ENCODE assay signal across 9 cellular contexts in the genomic region with DNA sequence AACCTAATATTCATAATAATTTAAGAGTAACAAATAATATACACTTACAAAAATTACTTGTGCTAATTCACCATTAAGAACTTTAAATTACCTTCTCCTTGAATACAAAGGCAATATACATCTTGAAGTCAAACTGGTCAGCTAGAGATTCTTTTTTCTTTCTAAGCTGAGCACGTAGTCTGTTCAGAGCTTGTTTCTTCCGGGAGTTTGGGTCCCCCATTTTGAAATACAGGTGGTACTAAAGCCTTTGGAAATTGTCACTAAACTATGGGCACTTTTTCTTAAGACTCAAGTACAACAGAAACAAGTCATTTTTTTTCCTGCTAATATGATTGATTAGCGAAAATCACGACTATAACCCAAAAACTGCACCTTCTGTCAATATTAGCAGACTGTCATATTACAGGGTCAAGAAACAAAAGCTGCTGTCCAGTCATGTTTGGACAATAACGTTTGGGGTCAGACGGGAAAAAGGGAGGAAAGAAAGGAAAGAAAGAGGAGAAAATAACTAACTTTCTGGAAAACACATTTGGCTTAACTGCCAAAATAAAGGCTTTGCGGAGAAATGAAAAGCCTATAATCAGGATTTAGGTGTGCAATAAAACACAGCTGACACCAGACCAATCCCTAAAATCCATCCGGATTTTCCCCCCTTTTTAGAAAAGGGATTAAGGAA. TPM values are rescaled to one million over a fixed set of nuclear protein-coding genes. Genes with fewer than 3 reads are reported as not detected.
DNase-seq lines count a peak whose midpoint lies in the region; ATAC-seq, FAIRE-seq and TF ChIP-seq lines count a peak whose summit lies in the region.
"Had no signal": no experiment of that assay in that cellular context is flagged by ENCODE, and none has a peak within 500 bp of the region (broad histone marks: within the 10 kb centered on the region; RNA-seq: fewer than 3 reads in every experiment).

No MANE protein-coding gene starts in this region.

- H3K9me3 ChIP-seq in K562 (replicated peaks; ENCODE audit: control insufficient read depth, insufficient read depth, low read depth, low read length) (no peaks in the 10 kb centered on the region; the same call in 1 of the 2 replicates), mesenchymal stem cell (ENCODE audit: control insufficient read depth, low read length) (no peaks in the 10 kb centered on the region)

- H3K27ac ChIP-seq in K562 (ENCODE audit: extremely low read depth, low read depth, low read length), result peak overlapping the region; percentile 97
- peak overlapping the region; percentile 22 for H3K27ac ChIP-seq in mesenchymal stem cell (ENCODE audit: low read length, poor library complexity, severe bottlenecking)

- no peak overlapping the region for H3K14ac ChIP-seq in mesenchymal stem cell (ENCODE audit: low read length in 2 of 2)

- no peak overlapping the region for H2BK15ac ChIP-seq in mesenchymal stem cell (ENCODE audit: low read depth, poor library complexity, severe bottlenecking)

- no peak overlapping the region for H2AFZ ChIP-seq in K562 (ENCODE audit: low read depth, low read length)
- no peak overlapping the region for H2AFZ ChIP-seq in mesenchymal stem cell (ENCODE audit: low read depth, low read length)

- no peak overlapping the region for H2BK5ac ChIP-seq in mesenchymal stem cell (ENCODE audit: low read depth, low read length, poor library complexity, severe bottlenecking)

- no peak overlapping the region for H3K23ac ChIP-seq in mesenchymal stem cell (ENCODE audit: low read length in 2 of 2)

- TF ChIP-seq EP300 in K562 (IDR thresholded peaks at IDR 0.05; ENCODE audit: low read length), result no peak

- peaks cover 60% of the 10 kb centered on the region for H3K4me1 Mint-ChIP-seq in stimulated activated naive CD8-positive, alpha-beta T cell treated with anti-CD3 and anti-CD28 coated beads, Interleukin-15, Interleukin-2, amounts not matched to agents 100 ng/mL and 50 ng/mL, for 24 hours (ENCODE audit: low read depth)

- no peak for TF ChIP-seq RAD21 in K562 (CRISPR knock-in tag; conservative IDR thresholded peaks at IDR 0.05 in 1 of 2, IDR thresholded peaks at IDR 0.05 in 1 of 2)

- peaks cover 28% of the 10 kb centered on the region for H4K20me1 ChIP-seq in K562 (replicated peaks; ENCODE audit: control insufficient read depth, insufficient read depth, low read length)

- no peak overlapping the region for H3K18ac ChIP-seq in mesenchymal stem cell (ENCODE audit: low read depth in 1 of 2, low read length in 2 of 2)

- no TSS peak for BruUV-seq in K562 (replicated peaks; lab: Mats Ljungman, UMichigan)

- no peaks in the 10 kb centered on the region for H3K27me3 Mint-ChIP-seq in stimulated activated naive CD8-positive, alpha-beta T cell treated with anti-CD3 and anti-CD28 coated beads, Interleukin-15, Interleukin-2, amounts not matched to agents 100 ng/mL and 50 ng/mL, for 24 hours

- H3K79me2 ChIP-seq in K562 (ENCODE audit: control insufficient read depth, insufficient read depth, low read length), result peaks cover 70% of the 10 kb centered on the region

- FAIRE-seq in K562 (lab: Jason Lieb, UNC), result no peak
- FAIRE-seq: GM12891 had no signal

- H3K36me3 ChIP-seq in K562 (ENCODE audit: control insufficient read depth, insufficient read depth, low read length) (peaks cover 57% of the 10 kb centered on the region), mesenchymal stem cell (ENCODE audit: control insufficient read depth in 1 of 2, insufficient read depth in 2 of 2, low read depth in 1 of 2, low read length in 2 of 2) (peaks cover 9 to 56% of the 10 kb centered on the region in 2 experiments)

- H3K4me1 ChIP-seq in K562 (replicated peaks in 1 of 2; ENCODE audit: control insufficient read depth in 2 of 2, insufficient read depth in 2 of 2, low read length in 2 of 2), result peaks cover 6 to 17% of the 10 kb centered on the region in 2 experiments; a peak in 3 of 5 replicates
- H3K4me1 ChIP-seq in mesenchymal stem cell (ENCODE audit: control insufficient read depth, insufficient read depth, low read depth, low read length), result peaks cover 6% of the 10 kb centered on the region

- H3K4me2 ChIP-seq in K562 (ENCODE audit: insufficient read depth, low read length), result peak overlapping the region; percentile 93
- peak overlapping the region; percentile 76 for H3K4me2 ChIP-seq in mesenchymal stem cell (ENCODE audit: low read length, poor library complexity, severe bottlenecking)

- no peak for ATAC-seq in stimulated activated naive CD8-positive, alpha-beta T cell treated with anti-CD3 and anti-CD28 coated beads, Interleukin-15, Interleukin-2, amounts not matched to agents 100 U/mL and 50 U/mL, for 24 hours
- ATAC-seq in K562 (no peak), HG03139 (IDR thresholded peaks at IDR 0.05; ENCODE audit: unreplicated experiment) (no peak), GM18505 (IDR thresholded peaks at IDR 0.05; ENCODE audit: unreplicated experiment) (no peak)

- in situ Hi-C loops in K562 (cut with MboI), result no loop called here

- peak overlapping the region; percentile 94 for H3K4me3 ChIP-seq in K562
- peak overlapping the region in 1 of 2 experiments; percentile 97 for H3K4me3 ChIP-seq in mesenchymal stem cell (ENCODE audit: insufficient read depth in 1 of 2, low read depth in 1 of 2, low read length in 2 of 2)

- no peak overlapping the region for H3K4ac ChIP-seq in mesenchymal stem cell (ENCODE audit: low read depth in 1 of 2, low read length in 2 of 2)

- no peaks in the 10 kb centered on the region for H3K79me1 ChIP-seq in mesenchymal stem cell (replicated peaks; ENCODE audit: low read length, poor library complexity, severe bottlenecking)

- CTCF ChIA-PET in K562 (lab: Yijun Ruan, JAX; ENCODE audit: low intra/inter-chr PET ratio), result interaction anchor here (0.6 kb wide), 1 partner anchor 329 kb away, joined by 6 read pairs; no protein-coding TSS in a partner anchor

- 0% methylated on average over 8 of the region's 8 CpGs for WGBS in K562 (ENCODE audit: insufficient coverage, low coverage, missing lambda C conversion rate)
- 34% methylated on average over 4 of the region's 8 CpGs for WGBS in mesenchymal stem cell

- H2BK120ac ChIP-seq in mesenchymal stem cell (ENCODE audit: low read depth, low read length), result no peak overlapping the region

- TF ChIP-seq POLR2A in K562 (conservative IDR thresholded peaks at IDR 0.05), result no peak
- no peak for TF ChIP-seq POLR2A in GM18505 (IDR thresholded peaks at IDR 0.05; ENCODE audit: borderline replicate concordance, extremely low read depth, insufficient read depth, insufficient read length)

- H3K9me1 ChIP-seq in K562 (ENCODE audit: control insufficient read depth, insufficient read depth, low read length), result peaks cover 4% of the 10 kb centered on the region

- H3K9ac ChIP-seq in K562 (ENCODE audit: insufficient read depth in 1 of 2, low read depth in 2 of 2, low read length in 2 of 2) (peak overlapping the region; percentile 89 to 97), mesenchymal stem cell (ENCODE audit: low read length) (peak overlapping the region; percentile 100)

- no peak overlapping the region for H4K91ac ChIP-seq in mesenchymal stem cell (ENCODE audit: low read length)

- no peak for DNase-seq in stimulated activated naive CD8-positive, alpha-beta T cell treated with anti-CD3 and anti-CD28 coated beads, Interleukin-15, Interleukin-2, amounts not matched to agents 100 U/mL and 50 U/mL, for 24 hours
- no peak for DNase-seq in K562 (ENCODE audit: extremely low read depth in 1 of 4, low spot score in 3 of 4)
- no peak for DNase-seq in mesenchymal stem cell
- no peak for DNase-seq in HPDE6-E6E7 (ENCODE audit: extremely low spot score)
- DNase-seq in NCI-H774 (lab: John Stamatoyannopoulos, UW), result no peak

- H3K36me3 Mint-ChIP-seq in stimulated activated naive CD8-positive, alpha-beta T cell treated with anti-CD3 and anti-CD28 coated beads, Interleukin-15, Interleukin-2, amounts not matched to agents 100 ng/mL and 50 ng/mL, for 24 hours (ENCODE audit: low read depth), result peaks cover 68% of the 10 kb centered on the region

- no peak for TF ChIP-seq CTCF in K562 (IDR thresholded peaks at IDR 0.05 in 2 of 3, conservative IDR thresholded peaks at IDR 0.05 in 1 of 3; ENCODE audit: insufficient read depth in 2 of 3, low read depth in 1 of 3, low read length in 3 of 3)

- peak overlapping the region; percentile 96 for H3K27ac Mint-ChIP-seq in stimulated activated naive CD8-positive, alpha-beta T cell treated with anti-CD3 and anti-CD28 coated beads, Interleukin-15, Interleukin-2, amounts not matched to agents 100 ng/mL and 50 ng/mL, for 24 hours

- H4K8ac ChIP-seq in mesenchymal stem cell (ENCODE audit: low read length), result no peak overlapping the region

- no peak overlapping the region for H2AK5ac ChIP-seq in mesenchymal stem cell (ENCODE audit: low read length, severe bottlenecking)

- intact Hi-C loops in K562 (cut with micrococcal nuclease), result loop anchor here (2.0 kb wide), 1 partner anchor 52 kb away; the partner anchor contains the start of genes ACOT13 and TDP2

- peak overlapping the region; percentile 93 for H3K4me3 Mint-ChIP-seq in stimulated activated naive CD8-positive, alpha-beta T cell treated with anti-CD3 and anti-CD28 coated beads, Interleukin-15, Interleukin-2, amounts not matched to agents 100 ng/mL and 50 ng/mL, for 24 hours

- H3K9me3 Mint-ChIP-seq in stimulated activated naive CD8-positive, alpha-beta T cell treated with anti-CD3 and anti-CD28 coated beads, Interleukin-15, Interleukin-2, amounts not matched to agents 100 ng/mL and 50 ng/mL, for 24 hours, result no peaks in the 10 kb centered on the region

- H3K27me3 ChIP-seq in K562 (ENCODE audit: control insufficient read depth in 2 of 2, insufficient read depth in 2 of 2, low read length in 2 of 2), result no peaks in the 10 kb centered on the region
- no peaks in the 10 kb centered on the region for H3K27me3 ChIP-seq in mesenchymal stem cell (ENCODE audit: control insufficient read depth in 1 of 2, insufficient read depth in 1 of 2, low read length in 2 of 2)

- POLR2A ChIA-PET in K562 (lab: Yijun Ruan, JAX), result interaction anchor here (0.7 to 3.4 kb wide), 22 partner anchors 9 to 230 kb away, joined by 3 to 45 read pairs (median 4); partner anchors contain the start of genes ACOT13, GMNN and TDP2

- H2BK12ac ChIP-seq in mesenchymal stem cell (ENCODE audit: low read length in 2 of 2), result no peak overlapping the region

RNA-seq across cellular contexts. Expression of gene C6orf62, which starts 0.4 kb away (rescaled TPM):
- total RNA-seq in K562 (2011; cell fraction: chromatin; rRNA removed; ENCODE audit: low replicate concordance), result 43.5 and 83.8 TPM in 2 replicates
- total RNA-seq in K562 (2011; cell fraction: nucleolus; rRNA removed), result 36.7 and 38.0 TPM in 2 replicates
- 66.0 and 93.1 TPM in 2 replicates for total RNA-seq in K562 (2011; cell fraction: nucleoplasm; rRNA removed)
- 48.5 and 52.9 TPM in 2 replicates for total RNA-seq in K562 (2014; rRNA removed)
- 110 and 124 TPM in 2 replicates for total RNA-seq in K562 (2014; rRNA removed; fragmentation: Illumina TruSeq; extraction: Trizol)
- total RNA-seq in K562 (2015; rRNA removed; fragmentation: Illumina TruSeq; extraction: Trizol), result 111 and 113 TPM in 2 replicates
- total RNA-seq in K562 (2021), result 113 and 117 TPM in 2 replicates
- polyA plus RNA-seq in K562 (2011; rRNA removed), result 76.7 and 105 TPM in 2 replicates
- polyA plus RNA-seq in K562 (2011; cell fraction: cytosol; rRNA removed), result 37.7 and 38.4 TPM in 2 replicates
- 55.2 and 65.3 TPM in 2 replicates for polyA plus RNA-seq in K562 (2011; cell fraction: nucleus; rRNA removed)
- 55.2 and 66.1 TPM in 2 replicates for polyA plus RNA-seq in K562 (2012)
- 86.2 and 111 TPM in 2 replicates for polyA plus RNA-seq in K562 (2014; fragmentation: Illumina TruSeq; extraction: Trizol)
- 100 to 1,000 TPM; 355 to 579 TPM for polyA plus RNA-seq in K562 (2014; fragmentation: Nextera tagmentation; extraction: Ambion mirVana)
- polyA plus RNA-seq in K562 (2014; rRNA removed), result 56.8 and 65.6 TPM in 2 replicates
- polyA minus RNA-seq in K562 (2011; rRNA and poly(A)+ RNA removed), result 117 and 150 TPM in 2 replicates
- 41.9 and 92.5 TPM in 2 replicates for polyA minus RNA-seq in K562 (2011; cell fraction: cytosol; rRNA and poly(A)+ RNA removed)
- polyA minus RNA-seq in K562 (2011; cell fraction: nucleus; rRNA and poly(A)+ RNA removed), result 37.2 and 54.4 TPM in 2 replicates
- polyA plus RNA-seq in mesenchymal stem cell (2013, experiment 1 of 2), result 74.6 TPM
- 75.9 TPM for polyA plus RNA-seq in mesenchymal stem cell (2013, experiment 2 of 2)

RNA-seq across cellular contexts. Expression of gene ACOT13, which starts 51.7 kb away (rescaled TPM):
- 4.4 and 16.0 TPM in 2 replicates for total RNA-seq in K562 (2011; cell fraction: chromatin; rRNA removed; ENCODE audit: low replicate concordance)
- total RNA-seq in K562 (2011; cell fraction: nucleolus; rRNA removed), result 4.3 TPM in 2 replicates
- 6.1 and 11.8 TPM in 2 replicates for total RNA-seq in K562 (2011; cell fraction: nucleoplasm; rRNA removed)
- total RNA-seq in K562 (2014; rRNA removed) (14.1 and 20.9 TPM in 2 replicates), K562 (2014; rRNA removed; fragmentation: Illumina TruSeq; extraction: Trizol) (65.7 and 75.7 TPM in 2 replicates), K562 (2015; rRNA removed; fragmentation: Illumina TruSeq; extraction: Trizol) (46.3 and 49.2 TPM in 2 replicates), K562 (2021) (57.9 and 58.1 TPM in 2 replicates)
- polyA plus RNA-seq in K562 (2011; rRNA removed) (99.7 and 129 TPM in 2 replicates), K562 (2014; fragmentation: Illumina TruSeq; extraction: Trizol) (72.2 and 82.8 TPM in 2 replicates), K562 (2014; fragmentation: Nextera tagmentation; extraction: Ambion mirVana) (100 to 1,000 TPM; 106 to 127 TPM), K562 (2014; rRNA removed) (37.6 and 40.4 TPM in 2 replicates)
- polyA plus RNA-seq in K562 (2011; cell fraction: cytosol; rRNA removed), result 24.7 and 40.8 TPM in 2 replicates
- polyA plus RNA-seq in K562 (2011; cell fraction: nucleus; rRNA removed), result 11.4 and 19.8 TPM in 2 replicates
- 54.7 and 56.0 TPM in 2 replicates for polyA plus RNA-seq in K562 (2012)
- 48.9 and 54.5 TPM in 2 replicates for polyA minus RNA-seq in K562 (2011; rRNA and poly(A)+ RNA removed)
- polyA minus RNA-seq in K562 (2011; cell fraction: cytosol; rRNA and poly(A)+ RNA removed), result 13.7 and 18.1 TPM in 2 replicates
- polyA minus RNA-seq in K562 (2011; cell fraction: nucleus; rRNA and poly(A)+ RNA removed), result 3.6 and 6.2 TPM in 2 replicates
- 41.0 TPM for polyA plus RNA-seq in mesenchymal stem cell (2013, experiment 1 of 2)
- 44.4 TPM for polyA plus RNA-seq in mesenchymal stem cell (2013, experiment 2 of 2)

RNA-seq across cellular contexts. Expression of gene TDP2, which starts 51.9 kb away (rescaled TPM):
- total RNA-seq in K562 (2011; cell fraction: chromatin; rRNA removed; ENCODE audit: low replicate concordance), result 36.5 and 52.5 TPM in 2 replicates
- 30.2 and 34.3 TPM in 2 replicates for total RNA-seq in K562 (2011; cell fraction: nucleolus; rRNA removed)
- total RNA-seq in K562 (2011; cell fraction: nucleoplasm; rRNA removed), result 41.6 and 42.5 TPM in 2 replicates
- total RNA-seq in K562 (2014; rRNA removed), result 29.0 and 46.5 TPM in 2 replicates
- total RNA-seq in K562 (2014; rRNA removed; fragmentation: Illumina TruSeq; extraction: Trizol), result 31.8 and 32.9 TPM in 2 replicates
- total RNA-seq in K562 (2015; rRNA removed; fragmentation: Illumina TruSeq; extraction: Trizol), result 27.3 and 28.6 TPM in 2 replicates
- 37.9 and 38.2 TPM in 2 replicates for total RNA-seq in K562 (2021)
- 41.3 and 60.1 TPM in 2 replicates for polyA plus RNA-seq in K562 (2011; rRNA removed)
- polyA plus RNA-seq in K562 (2011; cell fraction: cytosol; rRNA removed), result 10.1 and 18.1 TPM in 2 replicates
- polyA plus RNA-seq in K562 (2011; cell fraction: nucleus; rRNA removed), result 28.7 and 29.2 TPM in 2 replicates
- 43.5 and 47.6 TPM in 2 replicates for polyA plus RNA-seq in K562 (2012)
- 53.6 and 56.8 TPM in 2 replicates for polyA plus RNA-seq in K562 (2014; fragmentation: Illumina TruSeq; extraction: Trizol)
- polyA plus RNA-seq in K562 (2014; fragmentation: Nextera tagmentation; extraction: Ambion mirVana), result 10 to 100 TPM; 27.7 to 28.7 TPM
- polyA plus RNA-seq in K562 (2014; rRNA removed), result 53.0 and 56.5 TPM in 2 replicates
- 29.1 and 37.8 TPM in 2 replicates for polyA minus RNA-seq in K562 (2011; rRNA and poly(A)+ RNA removed)
- 12.4 and 13.6 TPM in 2 replicates for polyA minus RNA-seq in K562 (2011; cell fraction: cytosol; rRNA and poly(A)+ RNA removed)
- polyA minus RNA-seq in K562 (2011; cell fraction: nucleus; rRNA and poly(A)+ RNA removed), result 31.9 and 71.3 TPM in 2 replicates
- polyA plus RNA-seq in mesenchymal stem cell (2013, experiment 1 of 2), result 27.2 TPM
- 27.8 TPM for polyA plus RNA-seq in mesenchymal stem cell (2013, experiment 2 of 2)

RNA-seq across cellular contexts. Expression of gene GMNN, which starts 56.1 kb away (rescaled TPM):
- total RNA-seq in K562 (2011; cell fraction: chromatin; rRNA removed; ENCODE audit: low replicate concordance), result 62.3 and 103 TPM in 2 replicates
- 65.7 and 78.8 TPM in 2 replicates for total RNA-seq in K562 (2011; cell fraction: nucleolus; rRNA removed)
- total RNA-seq in K562 (2011; cell fraction: nucleoplasm; rRNA removed), result 98.0 and 106 TPM in 2 replicates
- 140 and 156 TPM in 2 replicates for total RNA-seq in K562 (2014; rRNA removed)
- total RNA-seq in K562 (2014; rRNA removed; fragmentation: Illumina TruSeq; extraction: Trizol), result 189 and 216 TPM in 2 replicates
- 187 and 210 TPM in 2 replicates for total RNA-seq in K562 (2015; rRNA removed; fragmentation: Illumina TruSeq; extraction: Trizol)
- total RNA-seq in K562 (2021), result 144 and 146 TPM in 2 replicates
- 125 and 167 TPM in 2 replicates for polyA plus RNA-seq in K562 (2011; rRNA removed)
- 79.5 and 92.1 TPM in 2 replicates for polyA plus RNA-seq in K562 (2011; cell fraction: cytosol; rRNA removed)
- polyA plus RNA-seq in K562 (2011; cell fraction: nucleus; rRNA removed), result 50.4 and 63.0 TPM in 2 replicates
- polyA plus RNA-seq in K562 (2012), result 98.2 and 179 TPM in 2 replicates
- polyA plus RNA-seq in K562 (2014; fragmentation: Illumina TruSeq; extraction: Trizol), result 217 and 222 TPM in 2 replicates
- 100 to 1,000 TPM; 331 to 370 TPM for polyA plus RNA-seq in K562 (2014; fragmentation: Nextera tagmentation; extraction: Ambion mirVana)
- 199 and 254 TPM in 2 replicates for polyA plus RNA-seq in K562 (2014; rRNA removed)
- polyA minus RNA-seq in K562 (2011; rRNA and poly(A)+ RNA removed), result 80.2 and 85.5 TPM in 2 replicates
- 43.5 and 55.4 TPM in 2 replicates for polyA minus RNA-seq in K562 (2011; cell fraction: cytosol; rRNA and poly(A)+ RNA removed)
- polyA minus RNA-seq in K562 (2011; cell fraction: nucleus; rRNA and poly(A)+ RNA removed), result 50.4 and 78.2 TPM in 2 replicates
- polyA plus RNA-seq in mesenchymal stem cell (2013, experiment 1 of 2), result 29.6 TPM
- 31.0 TPM for polyA plus RNA-seq in mesenchymal stem cell (2013, experiment 2 of 2)
